In genomic region chr22:11627436-11627797, GRCh38 we compare ENCODE assay signal across 17 cellular contexts.
DNase-seq lines count a peak whose midpoint lies in the region; TF ChIP-seq lines count a peak whose summit lies in the region.
"Had no signal": no experiment of that assay in that cellular context is flagged by ENCODE, and none has a peak within 500 bp of the region (broad histone marks: within the 10 kb centered on the region; RNA-seq: fewer than 3 reads in every experiment).

No MANE protein-coding gene starts in this region.

- DNase-seq in GM03348 (ENCODE audit: low spot score) (peak; percentile 8), choroid plexus epithelial cell (ENCODE audit: low read depth) (peak; percentile 28), posterior vena cava (ENCODE audit: low spot score) (peak; percentile 83), kidney tubule cell (ENCODE audit: low spot score) (no peak), AML-193 (lab: John Stamatoyannopoulos, UW) (no peak), NCI-H2107 treated with DMSO at 0.1 percent for 48 hours (lab: John Stamatoyannopoulos, UW; ENCODE audit: unreplicated experiment) (no peak), NCI-H146 (lab: John Stamatoyannopoulos, UW) (no peak)
- DNase-seq: CD4-positive, alpha-beta memory T cell; DND-41; GDM1; MG63; NCI-H1417; NCI-H2029 treated with DMSO at 0.1 percent for 48 hours; NCI-H524; SHP77 treated with DMSO at 0.1 percent for 48 hours had no signal

- H3K4me3 ChIP-seq in choroid plexus epithelial cell (ENCODE audit: low read depth, low read length) (no peak overlapping the region), iPS-18c (ENCODE audit: insufficient read depth, low read depth, low read length) (peak overlapping the region; percentile 9; the same call in 1 of the 2 replicates)
- H3K4me3 ChIP-seq: MG63, Peyer's patch had no signal

- TF ChIP-seq CTCF in choroid plexus epithelial cell (conservative IDR thresholded peaks at IDR 0.05; ENCODE audit: low read depth, low read length): no peak

- peaks cover 47% of the 10 kb centered on the region for H3K9me3 ChIP-seq in iPS-18c (ENCODE audit: control insufficient read depth, insufficient read depth, low read length)

- intact Hi-C loops in posterior vena cava (cut with DNase I): no loop called here

Comparison
In these comparisons a context has a peak if more than half of its experiments do, and no peak if none do; other contexts are left out.
1. DNase-seq: peak in GM03348 (single experiment), choroid plexus epithelial cell (single experiment) and posterior vena cava (single experiment); none in kidney tubule cell (single experiment), AML-193 (0 of 2), NCI-H2107 treated with DMSO at 0.1 percent for 48 hours (single experiment) and NCI-H146 (single experiment).